9 cellular contexts compared by ENCODE assay signal in genomic region chr9:135499326-135500070, GRCh38.
A peak's percentile ranks its signal among the peaks of the same experiment; 100 is the strongest.
DNase-seq lines count a peak whose midpoint lies in the region; FAIRE-seq and TF ChIP-seq lines count a peak whose summit lies in the region.
"Had no signal": no experiment of that assay in that cellular context is flagged by ENCODE, and none has a peak within 500 bp of the region (broad histone marks: within the 10 kb centered on the region; RNA-seq: fewer than 3 reads in every experiment).

No MANE protein-coding gene starts in this region.

- DNase-seq in SIG-M5 treated with dmso at 0.1 percent for 504 hours (lab: John Stamatoyannopoulos, UW; ENCODE audit: unreplicated experiment), result peak; percentile 81
- DNase-seq in SIG-M5 (lab: John Stamatoyannopoulos, UW), result no peak
- peak; percentile 82 for DNase-seq in HTR-8/SVneo (ENCODE audit: insufficient read length, low spot score)
- DNase-seq in NOMO-1 treated with dmso at 0.1 percent for 144 hours (lab: John Stamatoyannopoulos, UW; ENCODE audit: unreplicated experiment), result peak; percentile 93
- DNase-seq in activated T-cell treated with anti-CD3 and anti-CD28 coated beads for 1 hour (ENCODE audit: low read depth), result peak; percentile 88
- DNase-seq in epithelial cell of esophagus (ENCODE audit: low read depth), result peak; percentile 85
- peak; percentile 88 for DNase-seq in middle frontal gyrus (ENCODE audit: extremely low spot score, low spot score)
- DNase-seq in stimulated activated CD8-positive, alpha-beta memory T cell treated with anti-CD3 and anti-CD28 coated beads, Interleukin-15, amount 100 ng/mL, for 24 hours (ENCODE audit: low read depth), result peak; percentile 73

- no peak for FAIRE-seq in HTR-8/SVneo (lab: Jason Lieb, UNC)
- FAIRE-seq: G401.6 had no signal

- H3K4me3 ChIP-seq in epithelial cell of esophagus (ENCODE audit: low read length), result peak overlapping the region; percentile 74

- TF ChIP-seq CTCF in epithelial cell of esophagus (IDR thresholded peaks at IDR 0.05; ENCODE audit: insufficient read depth, low read depth, low read length, missing control alignments), result no peak
